In genomic region chr11:30579348-30579747, GRCh38 we compare ENCODE assay signal across 30 cellular contexts.
"Had no signal": no experiment of that assay in that cellular context is flagged by ENCODE, and none has a peak within 500 bp of the region (broad histone marks: within the 10 kb centered on the region; RNA-seq: fewer than 3 reads in every experiment).

No MANE protein-coding gene starts in this region.

- FAIRE-seq: kidney, small intestine, urothelium cell line had no signal

- H3K4me1 ChIP-seq: colonic mucosa, gastrocnemius medialis, psoas muscle, right lobe of liver had no signal

- H3K27ac Mint-ChIP-seq: dendritic cell treated with granulocyte-macrophage colony-stimulating factor and Interleukin-4, amounts not matched to agents 40 ng/mL and 50 ng/mL, for 4 days; endodermal cell; memory B cell; naive B cell; natural killer cell treated with Interleukin-12 subunit alpha and Interleukin-12 subunit beta and Interleukin-15 and Interleukin-18, amount 100 ng/mL, for 72 hours had no signal

- H3K36me3 Mint-ChIP-seq: memory B cell, naive B cell had no signal

- H3K36me3 ChIP-seq: colonic mucosa, gastrocnemius medialis, ovary, right lobe of liver, tibial nerve, upper lobe of left lung had no signal

- DNase-seq: colonic mucosa; effector CD8-positive, alpha-beta T cell; endodermal cell; foreskin fibroblast; gastrocnemius medialis; head of caudate nucleus; kidney; mucosa of descending colon; naive B cell; occipital lobe; ovary; posterior cingulate gyrus; psoas muscle; right lobe of liver; small intestine; stimulated activated CD4-positive, alpha-beta T cell treated with anti-CD3 and anti-CD28 coated beads, Interleukin-15, amount 100 ng/mL, for 24 hours; stimulated activated CD4-positive, alpha-beta T cell treated with anti-CD3 and anti-CD28 coated beads, Interleukin-2, amount 100 ng/mL, for 48 hours; stimulated activated naive CD4-positive, alpha-beta T cell treated with Interleukin-2 at 50 U/mL for 16 hours; substantia nigra; testis; upper lobe of left lung had no signal

- H3K4me1 Mint-ChIP-seq: memory B cell had no signal

- H3K4me3 ChIP-seq: colonic mucosa, gastrocnemius medialis, lung, mucosa of descending colon, ovary, psoas muscle, right lobe of liver, testis, tibial nerve, upper lobe of left lung had no signal

- H3K4me3 Mint-ChIP-seq: dendritic cell treated with granulocyte-macrophage colony-stimulating factor and Interleukin-4, amounts not matched to agents 40 ng/mL and 50 ng/mL, for 4 days; endodermal cell; memory B cell; naive B cell; natural killer cell treated with Interleukin-12 subunit alpha and Interleukin-12 subunit beta and Interleukin-15 and Interleukin-18, amount 100 ng/mL, for 72 hours had no signal

- H3K9me3 Mint-ChIP-seq: dendritic cell treated with granulocyte-macrophage colony-stimulating factor and Interleukin-4, amounts not matched to agents 40 ng/mL and 50 ng/mL, for 4 days; endodermal cell; naive B cell; natural killer cell treated with Interleukin-12 subunit alpha and Interleukin-12 subunit beta and Interleukin-15 and Interleukin-18, amount 100 ng/mL, for 72 hours had no signal

- ATAC-seq: esophagus mucosa; gastrocnemius medialis; left lobe of liver; mucosa of descending colon; natural killer cell treated with Interleukin-12 subunit alpha and Interleukin-12 subunit beta and Interleukin-15 and Interleukin-18, amount 100 ng/mL, for 72 hours; psoas muscle; right lobe of liver had no signal

- H3K27ac ChIP-seq: colonic mucosa, epithelial cell of prostate, gastrocnemius medialis, ovary, psoas muscle, right lobe of liver, testis, tibial nerve, upper lobe of left lung had no signal

- H3K9me3 ChIP-seq: colonic mucosa, gastrocnemius medialis, mucosa of descending colon, ovary, psoas muscle, right lobe of liver, testis, tibial nerve, upper lobe of left lung had no signal

- H3K27me3 ChIP-seq: gastrocnemius medialis, ovary, right lobe of liver, testis, upper lobe of left lung had no signal
